20 cellular contexts compared by ENCODE assay signal in genomic region chr2:106129150-106129549, GRCh38.
DNase-seq lines count a peak whose midpoint lies in the region; ATAC-seq and TF ChIP-seq lines count a peak whose summit lies in the region.
"Had no signal": no experiment of that assay in that cellular context is flagged by ENCODE, and none has a peak within 500 bp of the region (broad histone marks: within the 10 kb centered on the region; RNA-seq: fewer than 3 reads in every experiment).

No MANE protein-coding gene starts in this region.

- H3K4me3 ChIP-seq in SK-N-SH (ENCODE audit: low read depth in 2 of 2, low read length in 1 of 2) (no peak overlapping the region), Peyer's patch (no peak overlapping the region)
- H3K4me3 ChIP-seq: HAP-1 had no signal

- intact Hi-C loops in Calu3 (cut with micrococcal nuclease; ENCODE audit: unreplicated experiment): no loop called here

- TSS peak; percentile 12 for BruUV-seq in Calu3 (replicated peaks; lab: Mats Ljungman, UMichigan)

- CTCF ChIA-PET in SK-N-SH (lab: Yijun Ruan, JAX): no interaction called here
- CTCF ChIA-PET in Calu3 (lab: Charles Lee): no interaction called here

- H3K36me3 ChIP-seq in SK-N-SH (replicated peaks in 1 of 2; ENCODE audit: control insufficient read depth in 1 of 2, insufficient read depth in 2 of 2, low read length in 1 of 2) (peaks cover 5 to 7% of the 10 kb centered on the region in 2 experiments), Peyer's patch (no peaks in the 10 kb centered on the region)
- H3K36me3 ChIP-seq: HAP-1 had no signal

- no peak overlapping the region for H3K9ac ChIP-seq in SK-N-SH

- H3K4me3 Mint-ChIP-seq in Calu3 (ENCODE audit: low read depth, unreplicated experiment) (no peak overlapping the region), endothelial cell (ENCODE audit: unreplicated experiment) (peak overlapping the region; percentile 21)
- no peak overlapping the region for H3K4me3 Mint-ChIP-seq in natural killer cell treated with Interleukin-12 subunit alpha and Interleukin-12 subunit beta and Interleukin-15 and Interleukin-18, amount 100 ng/mL, for 72 hours

- H3K4me2 ChIP-seq in SK-N-SH: no peak overlapping the region

- H3K36me3 Mint-ChIP-seq in Calu3 (ENCODE audit: insufficient read depth, unreplicated experiment) (peaks cover 13% of the 10 kb centered on the region), endothelial cell (ENCODE audit: low read depth, unreplicated experiment) (peaks cover 20% of the 10 kb centered on the region)
- peaks cover 13% of the 10 kb centered on the region for H3K36me3 Mint-ChIP-seq in natural killer cell treated with Interleukin-12 subunit alpha and Interleukin-12 subunit beta and Interleukin-15 and Interleukin-18, amount 100 ng/mL, for 72 hours

- H3F3A ChIP-seq in SK-N-SH (replicated peaks; ENCODE audit: insufficient read depth): no peaks in the 10 kb centered on the region

- H3K4me1 Mint-ChIP-seq in Calu3 (ENCODE audit: low read depth, unreplicated experiment) (peaks cover 45% of the 10 kb centered on the region), endothelial cell (ENCODE audit: unreplicated experiment) (no peaks in the 10 kb centered on the region)
- peaks cover 27 to 30% of the 10 kb centered on the region in 2 donors for H3K4me1 Mint-ChIP-seq in natural killer cell treated with Interleukin-12 subunit alpha and Interleukin-12 subunit beta and Interleukin-15 and Interleukin-18, amount 100 ng/mL, for 72 hours (ENCODE audit: low read depth in 2 of 2)

- TF ChIP-seq POLR2A in Peyer's patch (IDR thresholded peaks at IDR 0.05): no peak

- H3K9me2 ChIP-seq in SK-N-SH: no peaks in the 10 kb centered on the region

- TF ChIP-seq CTCF in SK-N-SH (IDR thresholded peaks at IDR 0.05) (no peak), Calu3 (IDR thresholded peaks at IDR 0.05; ENCODE audit: unreplicated experiment) (no peak), endothelial cell (IDR thresholded peaks at IDR 0.05; ENCODE audit: unreplicated experiment) (no peak), Peyer's patch (IDR thresholded peaks at IDR 0.05) (no peak)

- H3K9me3 Mint-ChIP-seq in Calu3 (ENCODE audit: low read depth, unreplicated experiment) (no peaks in the 10 kb centered on the region), endothelial cell (ENCODE audit: unreplicated experiment) (no peaks in the 10 kb centered on the region)
- no peaks in the 10 kb centered on the region for H3K9me3 Mint-ChIP-seq in natural killer cell treated with Interleukin-12 subunit alpha and Interleukin-12 subunit beta and Interleukin-15 and Interleukin-18, amount 100 ng/mL, for 72 hours

- H3K4me1 ChIP-seq in SK-N-SH (ENCODE audit: control insufficient read depth in 1 of 2, insufficient read depth in 2 of 2, low read depth in 1 of 2, low read length in 1 of 2): peaks cover 0 to 12% of the 10 kb centered on the region in 2 experiments; a peak in 2 of 4 replicates
- H3K4me1 ChIP-seq in Peyer's patch: peaks cover 0 to 15% (median 0%) of the 10 kb centered on the region in 4 donors
- H3K4me1 ChIP-seq: HAP-1 had no signal

- WGBS in SK-N-SH (ENCODE audit: low lambda C conversion rate): 89% methylated on average over 2 of the region's 2 CpGs

- H2AFZ ChIP-seq in SK-N-SH (ENCODE audit: low read depth): no peak overlapping the region

- no peak for TF ChIP-seq RAD21 in SK-N-SH (IDR thresholded peaks at IDR 0.05; ENCODE audit: low read length)

- H3K27me3 Mint-ChIP-seq in Calu3 (ENCODE audit: unreplicated experiment) (no peaks in the 10 kb centered on the region), endothelial cell (ENCODE audit: unreplicated experiment) (peaks cover 1% of the 10 kb centered on the region)
- no peaks in the 10 kb centered on the region for H3K27me3 Mint-ChIP-seq in natural killer cell treated with Interleukin-12 subunit alpha and Interleukin-12 subunit beta and Interleukin-15 and Interleukin-18, amount 100 ng/mL, for 72 hours

- H3K27ac ChIP-seq in SK-N-SH (ENCODE audit: low read depth in 2 of 2, low read length in 1 of 2) (peak overlapping the region in 1 of 2 experiments; percentile 73; a peak in 2 of 4 replicates), Peyer's patch (no peak overlapping the region)

- H3K27me3 ChIP-seq in SK-N-SH (ENCODE audit: insufficient read depth) (no peaks in the 10 kb centered on the region), Peyer's patch (no peaks in the 10 kb centered on the region)

- POLR2A ChIA-PET in SK-N-SH (lab: Yijun Ruan, JAX): no interaction called here

- H3K27ac Mint-ChIP-seq in Calu3 (ENCODE audit: unreplicated experiment) (no peak overlapping the region), endothelial cell (ENCODE audit: unreplicated experiment) (no peak overlapping the region)
- H3K27ac Mint-ChIP-seq in natural killer cell treated with Interleukin-12 subunit alpha and Interleukin-12 subunit beta and Interleukin-15 and Interleukin-18, amount 100 ng/mL, for 72 hours: peak overlapping the region in 1 of 2 donors; percentile 12

- ATAC-seq in SK-N-SH treated with all-trans-retinoic acid at 6 μM for 48 hours: peak; percentile 30; the same call in 1 of the 3 replicates
- ATAC-seq in natural killer cell treated with Interleukin-12 subunit alpha and Interleukin-12 subunit beta and Interleukin-15 and Interleukin-18, amount 100 ng/mL, for 72 hours: no peak
- no peak for ATAC-seq in HG02642 (IDR thresholded peaks at IDR 0.05; ENCODE audit: poor library complexity, unreplicated experiment)

- no peak for TF ChIP-seq EP300 in SK-N-SH (IDR thresholded peaks at IDR 0.05; ENCODE audit: borderline replicate concordance in 1 of 2, low read depth in 1 of 2, low read length in 1 of 2)

- H4K20me1 ChIP-seq in SK-N-SH (ENCODE audit: insufficient read depth): no peaks in the 10 kb centered on the region

- H3K9me3 ChIP-seq in SK-N-SH: no peaks in the 10 kb centered on the region
- no peaks in the 10 kb centered on the region for H3K9me3 ChIP-seq in Peyer's patch
- H3K9me3 ChIP-seq: HAP-1 had no signal

- DNase-seq in SK-N-SH: no peak
- DNase-seq in Calu3: no peak
- DNase-seq in endothelial cell (ENCODE audit: low spot score): no peak
- DNase-seq in natural killer cell treated with Interleukin-12 subunit alpha and Interleukin-12 subunit beta and Interleukin-15 and Interleukin-18, amount 100 ng/mL, for 72 hours (ENCODE audit: low spot score): peak; percentile 52
- DNase-seq in Peyer's patch: no peak
- DNase-seq in NCI-H2081 (lab: John Stamatoyannopoulos, UW): no peak
- DNase-seq: 8988T; DND-41; MM.1S; NCI-H1092; NCI-H1436 treated with DMSO at 0.1 percent for 48 hours; NCI-H2029; NCI-H2171; NCI-H446 treated with DMSO at 0.1 percent for 48 hours; NCI-H69; NK-92 treated with Interleukin-12 subunit alpha and Interleukin-12 subunit beta, amount 100 ng/mL, for 24 hours; Right ventricle myocardium superior had no signal

- H3K79me2 ChIP-seq in SK-N-SH (ENCODE audit: insufficient read depth): no peaks in the 10 kb centered on the region

TF ChIP-seq in SK-N-SH treated with all-trans-retinoic acid at 6 μM for 48 hours, 23 proteins besides CTCF, POLR2A, EP300 and RAD21:
- no peak for TF ChIP-seq TCF4 (CRISPR knock-in tag; IDR thresholded peaks at IDR 0.05; ENCODE audit: borderline replicate concordance)
- no peak for TF ChIP-seq ZFP3 (CRISPR knock-in tag; IDR thresholded peaks at IDR 0.05)
- no peak for TF ChIP-seq TOX (CRISPR knock-in tag; IDR thresholded peaks at IDR 0.05; ENCODE audit: borderline replicate concordance)
- TF ChIP-seq ISL1 (CRISPR knock-in tag; IDR thresholded peaks at IDR 0.05): no peak
- no peak for TF ChIP-seq OSR1 (CRISPR knock-in tag; IDR thresholded peaks at IDR 0.05)
- no peak for TF ChIP-seq ZFP30 (CRISPR knock-in tag; IDR thresholded peaks at IDR 0.05)

TF ChIP-seq in SK-N-SH, 30 proteins besides CTCF, POLR2A, EP300 and RAD21 (continues in another document):
- no peak for TF ChIP-seq PBX3 (IDR thresholded peaks at IDR 0.05)
- no peak for TF ChIP-seq RFX5 (IDR thresholded peaks at IDR 0.05; ENCODE audit: low read length)
- no peak for TF ChIP-seq POLR2AphosphoS5 (IDR thresholded peaks at IDR 0.05; ENCODE audit: low read depth, low read length)
- TF ChIP-seq NFIC (IDR thresholded peaks at IDR 0.05; ENCODE audit: borderline replicate concordance): no peak
- no peak for TF ChIP-seq ELF1 (IDR thresholded peaks at IDR 0.05)
- no peak for TF ChIP-seq FOSL2 (IDR thresholded peaks at IDR 0.05; ENCODE audit: borderline replicate concordance, low read depth)
- TF ChIP-seq RXRA (IDR thresholded peaks at IDR 0.05; ENCODE audit: borderline replicate concordance, low read depth): no peak
- TF ChIP-seq TCF12 (IDR thresholded peaks at IDR 0.05): no peak
- no peak for TF ChIP-seq ZBTB33 (IDR thresholded peaks at IDR 0.05; ENCODE audit: borderline replicate concordance, low read depth)
- no peak for TF ChIP-seq USF1 (IDR thresholded peaks at IDR 0.05; ENCODE audit: borderline replicate concordance, low read depth)
